Comparison of ENCODE assay signal across 31 cellular contexts in genomic region chr6:112008482-112008881, GRCh38. TPM values are rescaled to one million over a fixed set of nuclear protein-coding genes. Genes with fewer than 3 reads are reported as not detected.
"Had no signal": no experiment of that assay in that cellular context is flagged by ENCODE, and none has a peak within 500 bp of the region (broad histone marks: within the 10 kb centered on the region; RNA-seq: fewer than 3 reads in every experiment).

No MANE protein-coding gene starts in this region.

- H3K27ac ChIP-seq: breast epithelium, dorsolateral prefrontal cortex, hepatocyte, left lung, neutrophil, ovary, tibial artery had no signal

- H3K36me3 ChIP-seq: breast epithelium, left lung, neutrophil, ovary, tibial artery had no signal

- H3K4me2 ChIP-seq: hepatocyte had no signal

- DNase-seq: activated CD4-positive, alpha-beta T cell treated with anti-CD3 and anti-CD28 coated beads for 48 hours; activated CD8-positive, alpha-beta memory T cell treated with anti-CD3 and anti-CD28 coated beads, Interleukin-2, amount 10 ng/mL, durations not matched to agents 7 days and 5 days; activated CD8-positive, alpha-beta T cell treated with anti-CD3 and anti-CD28 coated beads for 36 hours; activated T-cell treated with anti-CD3 and anti-CD28 coated beads for 4 hours; dorsolateral prefrontal cortex; effector memory CD8-positive, alpha-beta T cell; foreskin melanocyte; glutamatergic neuron; immature natural killer cell; midbrain; natural killer cell; stimulated activated CD4-positive, alpha-beta T cell treated with anti-CD3 and anti-CD28 coated beads, Interleukin-12 subunit alpha, Interleukin-12 subunit beta, amount 100 ng/mL, for 4 hours; stimulated activated CD4-positive, alpha-beta T cell treated with anti-CD3 and anti-CD28 coated beads, Interleukin-4, amount 100 ng/mL, for 4 hours; stimulated activated naive CD8-positive, alpha-beta T cell treated with anti-CD3 and anti-CD28 coated beads, Interleukin-15, Interleukin-2, amounts not matched to agents 100 U/mL and 50 U/mL, for 24 hours had no signal

- H3K36me3 Mint-ChIP-seq: activated CD8-positive, alpha-beta memory T cell treated with anti-CD3 and anti-CD28 coated beads, Interleukin-2, amount 10 ng/mL, durations not matched to agents 7 days and 5 days; activated naive CD4-positive, alpha-beta T cell treated with anti-CD3 and anti-CD28 coated beads, Interleukin-2, amount 50 U/mL, for 72 hours; natural killer cell; T-cell had no signal

- H3K4me3 Mint-ChIP-seq: activated CD8-positive, alpha-beta memory T cell treated with anti-CD3 and anti-CD28 coated beads, Interleukin-2, amount 10 ng/mL, durations not matched to agents 7 days and 5 days; activated CD8-positive, alpha-beta T cell treated with anti-CD3 and anti-CD28 coated beads for 36 hours; central memory CD8-positive, alpha-beta T cell; effector memory CD8-positive, alpha-beta T cell; immature natural killer cell; natural killer cell; T-cell had no signal

- H3K27me3 ChIP-seq: breast epithelium, dorsolateral prefrontal cortex, hepatocyte, left lung, neutrophil, ovary, tibial artery had no signal

- H3K9me3 Mint-ChIP-seq: activated CD8-positive, alpha-beta T cell treated with anti-CD3 and anti-CD28 coated beads for 36 hours; central memory CD8-positive, alpha-beta T cell; effector memory CD8-positive, alpha-beta T cell; immature natural killer cell; natural killer cell; T-cell had no signal

- H3K27ac Mint-ChIP-seq: activated CD8-positive, alpha-beta memory T cell treated with anti-CD3 and anti-CD28 coated beads, Interleukin-2, amount 10 ng/mL, durations not matched to agents 7 days and 5 days; activated CD8-positive, alpha-beta T cell treated with anti-CD3 and anti-CD28 coated beads for 36 hours; immature natural killer cell; natural killer cell; T-cell had no signal

- H3K27me3 Mint-ChIP-seq: activated CD8-positive, alpha-beta memory T cell treated with anti-CD3 and anti-CD28 coated beads, Interleukin-2, amount 10 ng/mL, durations not matched to agents 7 days and 5 days; activated CD8-positive, alpha-beta T cell treated with anti-CD3 and anti-CD28 coated beads for 36 hours; central memory CD8-positive, alpha-beta T cell; effector memory CD8-positive, alpha-beta T cell; T-cell had no signal

- FAIRE-seq: colon had no signal

- H3K9me3 ChIP-seq: breast epithelium, left lung, neutrophil, ovary, tibial artery had no signal

- H3K4me1 Mint-ChIP-seq: activated CD8-positive, alpha-beta memory T cell treated with anti-CD3 and anti-CD28 coated beads, Interleukin-2, amount 10 ng/mL, durations not matched to agents 7 days and 5 days had no signal

- ATAC-seq: activated CD8-positive, alpha-beta memory T cell treated with anti-CD3 and anti-CD28 coated beads, Interleukin-2, amount 10 ng/mL, durations not matched to agents 7 days and 5 days; activated CD8-positive, alpha-beta T cell treated with anti-CD3 and anti-CD28 coated beads for 36 hours; effector memory CD8-positive, alpha-beta T cell; esophagus mucosa; stimulated activated naive CD8-positive, alpha-beta T cell treated with anti-CD3 and anti-CD28 coated beads, Interleukin-15, Interleukin-2, amounts not matched to agents 100 U/mL and 50 U/mL, for 24 hours; T-cell had no signal

- H3K4me1 ChIP-seq: breast epithelium had no signal

- H3K4me3 ChIP-seq: breast epithelium, dorsolateral prefrontal cortex, hepatocyte, left lung, ovary, tibial artery had no signal

RNA-seq across cellular contexts. Expression of gene CCN6, which starts 45.4 kb away (rescaled TPM):
- total RNA-seq: activated CD8-positive, alpha-beta memory T cell treated with anti-CD3 and anti-CD28 coated beads, Interleukin-2, amount 10 ng/mL, durations not matched to agents 7 days and 5 days; activated CD8-positive, alpha-beta T cell treated with anti-CD3 and anti-CD28 coated beads for 36 hours; activated naive CD4-positive, alpha-beta T cell treated with anti-CD3 and anti-CD28 coated beads, Interleukin-2, amount 50 U/mL, for 72 hours; breast epithelium; dorsolateral prefrontal cortex; endothelial cell of umbilical vein; esophagus mucosa; hepatocyte; left lung; lung microvascular endothelial cell; natural killer cell; pulmonary artery endothelial cell; right cardiac atrium; skeletal muscle tissue; T-cell; urinary bladder had no signal
- polyA plus RNA-seq: endothelial cell of umbilical vein, immature natural killer cell, ovary, right cardiac atrium, urinary bladder had no signal
